8 cellular contexts compared by ENCODE assay signal in genomic region chr21:45439171-45439872, GRCh38. TPM values are rescaled to one million over a fixed set of nuclear protein-coding genes. Genes with fewer than 3 reads are reported as not detected.
DNase-seq lines count a peak whose midpoint lies in the region; ATAC-seq and TF ChIP-seq lines count a peak whose summit lies in the region.

No MANE protein-coding gene starts in this region.

- H3K27me3 Mint-ChIP-seq in nephron (ENCODE audit: low read depth), result no peaks in the 10 kb centered on the region

- no peak for ATAC-seq in GM21526 (IDR thresholded peaks at IDR 0.05; ENCODE audit: low FRiP score, unreplicated experiment)

- H3K4me3 ChIP-seq in fibroblast of mammary gland (ENCODE audit: control insufficient read depth, low read depth, low read length), result peak overlapping the region; percentile 25

- H3K27ac Mint-ChIP-seq in nephron, result peak overlapping the region in 2 of 3 experiments; percentile 65 to 89

- peaks cover 22% of the 10 kb centered on the region for H3K4me1 Mint-ChIP-seq in nephron

- DNase-seq in ELR (ENCODE audit: low read depth) (peak; percentile 90), HS-27A (ENCODE audit: low read depth) (peak; percentile 33), RPMI7951 (ENCODE audit: low read depth) (peak; percentile 81), fibroblast of mammary gland (ENCODE audit: low read depth) (peak; percentile 93)
- peak; percentile 76 to 82 for DNase-seq in activated T-helper 1 cell treated with anti-CD3 and anti-CD28 coated beads, Interleukin-2, amount 50 U/mL, for 16 hours (ENCODE audit: low read depth in 1 of 2, low spot score in 1 of 2)
- DNase-seq in stimulated activated naive CD4-positive, alpha-beta T cell (lab: John Stamatoyannopoulos, UW), result peak; percentile 71 to 90 (median 77)

- peaks cover 3% of the 10 kb centered on the region for H3K9me3 Mint-ChIP-seq in nephron

- TF ChIP-seq CTCF in fibroblast of mammary gland (conservative IDR thresholded peaks at IDR 0.05; ENCODE audit: control insufficient read depth, insufficient read depth, low read depth, low read length), result peak; percentile 72
- TF ChIP-seq CTCF in nephron (IDR thresholded peaks at IDR 0.05; ENCODE audit: unreplicated experiment in 3 of 3), result peak; percentile 96 to 98 (median 98)

- peaks cover 6% of the 10 kb centered on the region for H3K36me3 Mint-ChIP-seq in nephron (ENCODE audit: low read depth)

- H3K4me3 Mint-ChIP-seq in nephron, result peak overlapping the region in 1 of 3 experiments; percentile 47

RNA-seq across cellular contexts. Expression of gene COL18A1, which starts 34.4 kb away (rescaled TPM):
- total RNA-seq in RPMI7951 (2014; rRNA removed; shearing (Covaris generic)), result 72.3 and 126 TPM in 2 replicates

Comparison
In these comparisons a context has a peak if more than half of its experiments do, and no peak if none do; other contexts are left out.
1. DNase-seq: peak in every context shown above with its lines; median percentile 93 in fibroblast of mammary gland; 90 in ELR; 81 in RPMI7951; 79 in activated T-helper 1 cell treated with anti-CD3 and anti-CD28 coated beads, Interleukin-2, amount 50 U/mL, for 16 hours; 77 in stimulated activated naive CD4-positive, alpha-beta T cell; 33 in HS-27A.